In the genomic region with DNA sequence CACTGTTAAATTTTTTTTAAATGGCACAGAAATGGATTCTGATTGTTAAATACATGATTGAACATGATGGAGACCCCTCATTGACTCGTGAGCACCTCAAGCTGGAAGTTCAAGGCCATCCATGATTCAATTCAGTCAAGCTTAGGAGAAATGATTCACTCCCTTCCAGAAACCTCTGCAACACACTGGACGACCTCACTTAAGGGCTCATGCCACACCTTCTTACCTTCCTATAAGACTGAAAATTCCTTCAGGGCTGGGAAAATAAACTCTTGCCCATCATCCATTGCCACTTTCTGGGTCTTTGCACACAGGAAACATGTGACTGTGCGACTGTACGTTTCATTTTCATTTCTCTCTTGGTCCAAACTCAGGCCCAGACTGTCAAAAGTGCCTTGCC, we compare ENCODE assay signal across 1 cellular context.
TF ChIP-seq lines count a peak whose summit lies in the region.

No MANE protein-coding gene starts in this region.

TF ChIP-seq in GM23338, 12 proteins besides CTCF, POLR2A, EP300 and RAD21 (continued from another document):
- TF ChIP-seq, protein P1, sequence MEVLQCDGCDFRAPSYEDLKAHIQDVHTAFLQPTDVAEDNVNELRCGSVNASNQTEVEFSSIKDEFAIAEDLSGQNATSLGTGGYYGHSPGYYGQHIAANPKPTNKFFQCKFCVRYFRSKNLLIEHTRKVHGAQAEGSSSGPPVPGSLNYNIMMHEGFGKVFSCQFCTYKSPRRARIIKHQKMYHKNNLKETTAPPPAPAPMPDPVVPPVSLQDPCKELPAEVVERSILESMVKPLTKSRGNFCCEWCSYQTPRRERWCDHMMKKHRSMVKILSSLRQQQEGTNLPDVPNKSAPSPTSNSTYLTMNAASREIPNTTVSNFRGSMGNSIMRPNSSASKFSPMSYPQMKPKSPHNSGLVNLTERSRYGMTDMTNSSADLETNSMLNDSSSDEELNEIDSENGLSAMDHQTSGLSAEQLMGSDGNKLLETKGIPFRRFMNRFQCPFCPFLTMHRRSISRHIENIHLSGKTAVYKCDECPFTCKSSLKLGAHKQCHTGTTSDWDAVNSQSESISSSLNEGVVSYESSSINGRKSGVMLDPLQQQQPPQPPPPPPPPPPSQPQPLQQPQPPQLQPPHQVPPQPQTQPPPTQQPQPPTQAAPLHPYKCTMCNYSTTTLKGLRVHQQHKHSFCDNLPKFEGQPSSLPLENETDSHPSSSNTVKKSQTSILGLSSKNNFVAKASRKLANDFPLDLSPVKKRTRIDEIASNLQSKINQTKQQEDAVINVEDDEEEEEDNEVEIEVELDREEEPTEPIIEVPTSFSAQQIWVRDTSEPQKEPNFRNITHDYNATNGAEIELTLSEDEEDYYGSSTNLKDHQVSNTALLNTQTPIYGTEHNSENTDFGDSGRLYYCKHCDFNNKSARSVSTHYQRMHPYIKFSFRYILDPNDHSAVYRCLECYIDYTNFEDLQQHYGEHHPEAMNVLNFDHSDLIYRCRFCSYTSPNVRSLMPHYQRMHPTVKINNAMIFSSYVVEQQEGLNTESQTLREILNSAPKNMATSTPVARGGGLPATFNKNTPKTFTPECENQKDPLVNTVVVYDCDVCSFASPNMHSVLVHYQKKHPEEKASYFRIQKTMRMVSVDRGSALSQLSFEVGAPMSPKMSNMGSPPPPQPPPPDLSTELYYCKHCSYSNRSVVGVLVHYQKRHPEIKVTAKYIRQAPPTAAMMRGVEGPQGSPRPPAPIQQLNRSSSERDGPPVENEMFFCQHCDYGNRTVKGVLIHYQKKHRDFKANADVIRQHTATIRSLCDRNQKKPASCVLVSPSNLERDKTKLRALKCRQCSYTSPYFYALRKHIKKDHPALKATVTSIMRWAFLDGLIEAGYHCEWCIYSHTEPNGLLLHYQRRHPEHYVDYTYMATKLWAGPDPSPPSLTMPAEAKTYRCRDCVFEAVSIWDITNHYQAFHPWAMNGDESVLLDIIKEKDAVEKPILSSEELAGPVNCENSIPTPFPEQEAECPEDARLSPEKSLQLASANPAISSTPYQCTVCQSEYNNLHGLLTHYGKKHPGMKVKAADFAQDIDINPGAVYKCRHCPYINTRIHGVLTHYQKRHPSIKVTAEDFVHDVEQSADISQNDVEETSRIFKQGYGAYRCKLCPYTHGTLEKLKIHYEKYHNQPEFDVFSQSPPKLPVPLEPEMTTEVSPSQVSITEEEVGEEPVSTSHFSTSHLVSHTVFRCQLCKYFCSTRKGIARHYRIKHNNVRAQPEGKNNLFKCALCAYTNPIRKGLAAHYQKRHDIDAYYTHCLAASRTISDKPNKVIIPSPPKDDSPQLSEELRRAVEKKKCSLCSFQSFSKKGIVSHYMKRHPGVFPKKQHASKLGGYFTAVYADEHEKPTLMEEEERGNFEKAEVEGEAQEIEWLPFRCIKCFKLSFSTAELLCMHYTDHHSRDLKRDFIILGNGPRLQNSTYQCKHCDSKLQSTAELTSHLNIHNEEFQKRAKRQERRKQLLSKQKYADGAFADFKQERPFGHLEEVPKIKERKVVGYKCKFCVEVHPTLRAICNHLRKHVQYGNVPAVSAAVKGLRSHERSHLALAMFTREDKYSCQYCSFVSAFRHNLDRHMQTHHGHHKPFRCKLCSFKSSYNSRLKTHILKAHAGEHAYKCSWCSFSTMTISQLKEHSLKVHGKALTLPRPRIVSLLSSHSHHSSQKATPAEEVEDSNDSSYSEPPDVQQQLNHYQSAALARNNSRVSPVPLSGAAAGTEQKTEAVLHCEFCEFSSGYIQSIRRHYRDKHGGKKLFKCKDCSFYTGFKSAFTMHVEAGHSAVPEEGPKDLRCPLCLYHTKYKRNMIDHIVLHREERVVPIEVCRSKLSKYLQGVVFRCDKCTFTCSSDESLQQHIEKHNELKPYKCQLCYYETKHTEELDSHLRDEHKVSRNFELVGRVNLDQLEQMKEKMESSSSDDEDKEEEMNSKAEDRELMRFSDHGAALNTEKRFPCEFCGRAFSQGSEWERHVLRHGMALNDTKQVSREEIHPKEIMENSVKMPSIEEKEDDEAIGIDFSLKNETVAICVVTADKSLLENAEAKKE (CRISPR knock-in tag; IDR thresholded peaks at IDR 0.05), result no peak
- TF ChIP-seq ZNF114 (CRISPR knock-in tag; IDR thresholded peaks at IDR 0.05) (no peak), JUNB (IDR thresholded peaks at IDR 0.05; ENCODE audit: unreplicated experiment) (no peak), EZH2 (IDR thresholded peaks at IDR 0.05; ENCODE audit: low read depth, unreplicated experiment) (no peak), POLR2AphosphoS5 (IDR thresholded peaks at IDR 0.05; ENCODE audit: low read depth) (no peak), ZNF331 (CRISPR knock-in tag; IDR thresholded peaks at IDR 0.05; ENCODE audit: low read depth) (no peak), EZH2phosphoT487 (IDR thresholded peaks at IDR 0.05; ENCODE audit: unreplicated experiment) (no peak), CREB1 (CRISPR knock-in tag; IDR thresholded peaks at IDR 0.05; ENCODE audit: low read depth) (no peak)
- TF ChIP-seq, protein P2, sequence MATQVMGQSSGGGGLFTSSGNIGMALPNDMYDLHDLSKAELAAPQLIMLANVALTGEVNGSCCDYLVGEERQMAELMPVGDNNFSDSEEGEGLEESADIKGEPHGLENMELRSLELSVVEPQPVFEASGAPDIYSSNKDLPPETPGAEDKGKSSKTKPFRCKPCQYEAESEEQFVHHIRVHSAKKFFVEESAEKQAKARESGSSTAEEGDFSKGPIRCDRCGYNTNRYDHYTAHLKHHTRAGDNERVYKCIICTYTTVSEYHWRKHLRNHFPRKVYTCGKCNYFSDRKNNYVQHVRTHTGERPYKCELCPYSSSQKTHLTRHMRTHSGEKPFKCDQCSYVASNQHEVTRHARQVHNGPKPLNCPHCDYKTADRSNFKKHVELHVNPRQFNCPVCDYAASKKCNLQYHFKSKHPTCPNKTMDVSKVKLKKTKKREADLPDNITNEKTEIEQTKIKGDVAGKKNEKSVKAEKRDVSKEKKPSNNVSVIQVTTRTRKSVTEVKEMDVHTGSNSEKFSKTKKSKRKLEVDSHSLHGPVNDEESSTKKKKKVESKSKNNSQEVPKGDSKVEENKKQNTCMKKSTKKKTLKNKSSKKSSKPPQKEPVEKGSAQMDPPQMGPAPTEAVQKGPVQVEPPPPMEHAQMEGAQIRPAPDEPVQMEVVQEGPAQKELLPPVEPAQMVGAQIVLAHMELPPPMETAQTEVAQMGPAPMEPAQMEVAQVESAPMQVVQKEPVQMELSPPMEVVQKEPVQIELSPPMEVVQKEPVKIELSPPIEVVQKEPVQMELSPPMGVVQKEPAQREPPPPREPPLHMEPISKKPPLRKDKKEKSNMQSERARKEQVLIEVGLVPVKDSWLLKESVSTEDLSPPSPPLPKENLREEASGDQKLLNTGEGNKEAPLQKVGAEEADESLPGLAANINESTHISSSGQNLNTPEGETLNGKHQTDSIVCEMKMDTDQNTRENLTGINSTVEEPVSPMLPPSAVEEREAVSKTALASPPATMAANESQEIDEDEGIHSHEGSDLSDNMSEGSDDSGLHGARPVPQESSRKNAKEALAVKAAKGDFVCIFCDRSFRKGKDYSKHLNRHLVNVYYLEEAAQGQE (IDR thresholded peaks at IDR 0.05; ENCODE audit: unreplicated experiment), result no peak
- TF ChIP-seq, protein P3, sequence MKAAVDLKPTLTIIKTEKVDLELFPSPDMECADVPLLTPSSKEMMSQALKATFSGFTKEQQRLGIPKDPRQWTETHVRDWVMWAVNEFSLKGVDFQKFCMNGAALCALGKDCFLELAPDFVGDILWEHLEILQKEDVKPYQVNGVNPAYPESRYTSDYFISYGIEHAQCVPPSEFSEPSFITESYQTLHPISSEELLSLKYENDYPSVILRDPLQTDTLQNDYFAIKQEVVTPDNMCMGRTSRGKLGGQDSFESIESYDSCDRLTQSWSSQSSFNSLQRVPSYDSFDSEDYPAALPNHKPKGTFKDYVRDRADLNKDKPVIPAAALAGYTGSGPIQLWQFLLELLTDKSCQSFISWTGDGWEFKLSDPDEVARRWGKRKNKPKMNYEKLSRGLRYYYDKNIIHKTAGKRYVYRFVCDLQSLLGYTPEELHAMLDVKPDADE (IDR thresholded peaks at IDR 0.05), result no peak
